Comparison of ENCODE assay signal across 15 cellular contexts in genomic region chr6:168117942-168118341, GRCh38. TPM values are rescaled to one million over a fixed set of nuclear protein-coding genes. Genes with fewer than 3 reads are reported as not detected.
DNase-seq lines count a peak whose midpoint lies in the region; ATAC-seq and TF ChIP-seq lines count a peak whose summit lies in the region.
"Had no signal": no experiment of that assay in that cellular context is flagged by ENCODE, and none has a peak within 500 bp of the region (broad histone marks: within the 10 kb centered on the region; RNA-seq: fewer than 3 reads in every experiment).

No MANE protein-coding gene starts in this region.

- CTCF ChIA-PET in A673 (lab: Charles Lee): no interaction called here

- H3K36me3 Mint-ChIP-seq in chondrocyte (ENCODE audit: low read depth): no peaks in the 10 kb centered on the region
- no peaks in the 10 kb centered on the region for H3K36me3 Mint-ChIP-seq in activated CD4-positive, alpha-beta T cell treated with anti-CD3 and anti-CD28 coated beads, Interleukin-2, amount 10 ng/mL, durations not matched to agents 24 days and 14 days (ENCODE audit: low read depth)

- intact Hi-C loops in A673 (cut with micrococcal nuclease; ENCODE audit: unreplicated experiment): no loop called here
- intact Hi-C loops in left colon (cut with DNase I, micrococcal nuclease): no loop called here
- intact Hi-C loops in activated CD4-positive, alpha-beta T cell treated with anti-CD3 and anti-CD28 coated beads, Interleukin-2, amount 10 ng/mL, durations not matched to agents 24 days and 14 days (cut with micrococcal nuclease): no loop called here

- POLR2A ChIA-PET in A673 (lab: Charles Lee; ENCODE audit: low non-redundant PET): no interaction called here

- no peaks in the 10 kb centered on the region for H3K4me1 ChIP-seq in A673 (ENCODE audit: insufficient read depth, low read length, poor library complexity, severe bottlenecking)

- ATAC-seq in left colon: peak; percentile 58
- no peak for ATAC-seq in GM18870 (IDR thresholded peaks at IDR 0.05; ENCODE audit: unreplicated experiment)
- ATAC-seq: activated T-cell treated with anti-CD3 and anti-CD28 coated beads, Interleukin-2, amount 50 U/mL, for 72 hours had no signal

- H3K4me3 ChIP-seq in A673 (ENCODE audit: low read depth, low read length, poor library complexity, severe bottlenecking): no peak overlapping the region
- H3K4me3 ChIP-seq in HFF-Myc (replicated peaks; ENCODE audit: low read depth, low read length): no peak overlapping the region

- no peaks in the 10 kb centered on the region for H3K27me3 ChIP-seq in A673 (replicated peaks; ENCODE audit: insufficient read depth, low read depth, low read length, poor library complexity)

- H3K9me3 Mint-ChIP-seq in chondrocyte (ENCODE audit: low read depth): peaks cover 6% of the 10 kb centered on the region
- H3K9me3 Mint-ChIP-seq in activated CD4-positive, alpha-beta T cell treated with anti-CD3 and anti-CD28 coated beads, Interleukin-2, amount 10 ng/mL, durations not matched to agents 24 days and 14 days: peaks cover 7% of the 10 kb centered on the region

- no peak overlapping the region for H3K27ac Mint-ChIP-seq in chondrocyte (ENCODE audit: unreplicated experiment)
- H3K27ac Mint-ChIP-seq in activated CD4-positive, alpha-beta T cell treated with anti-CD3 and anti-CD28 coated beads, Interleukin-2, amount 10 ng/mL, durations not matched to agents 24 days and 14 days: no peak overlapping the region
- H3K27ac Mint-ChIP-seq: activated B cell treated with CpG ODN at 0.5 μM for 24 hours; activated T-cell treated with anti-CD3 and anti-CD28 coated beads, Interleukin-2, amount 50 U/mL, for 72 hours; CD4-positive, alpha-beta T cell had no signal

- H3K4me1 Mint-ChIP-seq in chondrocyte (ENCODE audit: low read depth): no peaks in the 10 kb centered on the region
- H3K4me1 Mint-ChIP-seq in activated CD4-positive, alpha-beta T cell treated with anti-CD3 and anti-CD28 coated beads, Interleukin-2, amount 10 ng/mL, durations not matched to agents 24 days and 14 days: peaks cover 2% of the 10 kb centered on the region
- H3K4me1 Mint-ChIP-seq: activated B cell treated with CpG ODN at 0.5 μM for 24 hours had no signal

- no peaks in the 10 kb centered on the region for H3K27me3 Mint-ChIP-seq in chondrocyte (ENCODE audit: low read depth)
- no peaks in the 10 kb centered on the region for H3K27me3 Mint-ChIP-seq in activated CD4-positive, alpha-beta T cell treated with anti-CD3 and anti-CD28 coated beads, Interleukin-2, amount 10 ng/mL, durations not matched to agents 24 days and 14 days
- H3K27me3 Mint-ChIP-seq: activated B cell treated with CpG ODN at 0.5 μM for 24 hours; CD4-positive, alpha-beta T cell had no signal

- H3K36me3 ChIP-seq in A673 (ENCODE audit: insufficient read depth, low read length, poor library complexity, severe bottlenecking): no peaks in the 10 kb centered on the region

- BruUV-seq in A673 (replicated peaks; lab: Mats Ljungman, UMichigan): no TSS peak

- H3K4me3 Mint-ChIP-seq in chondrocyte (ENCODE audit: unreplicated experiment): no peak overlapping the region
- no peak overlapping the region for H3K4me3 Mint-ChIP-seq in activated CD4-positive, alpha-beta T cell treated with anti-CD3 and anti-CD28 coated beads, Interleukin-2, amount 10 ng/mL, durations not matched to agents 24 days and 14 days
- H3K4me3 Mint-ChIP-seq: activated B cell treated with CpG ODN at 0.5 μM for 24 hours; activated T-cell treated with anti-CD3 and anti-CD28 coated beads, Interleukin-2, amount 50 U/mL, for 72 hours; CD4-positive, alpha-beta T cell had no signal

- no peak overlapping the region for H3K27ac ChIP-seq in A673 (ENCODE audit: low read depth, low read length, poor library complexity, severe bottlenecking)

- peak; percentile 48 for TF ChIP-seq CTCF in A673 (conservative IDR thresholded peaks at IDR 0.05; ENCODE audit: low read depth, low read length)
- TF ChIP-seq CTCF in HFF-Myc (IDR thresholded peaks at IDR 0.05; ENCODE audit: low read depth, low read length, missing control alignments): peak; percentile 6
- TF ChIP-seq CTCF in chondrocyte (IDR thresholded peaks at IDR 0.05): peak; percentile 77

- DNase-seq in A673 (ENCODE audit: low spot score) (no peak), HFF-Myc (ENCODE audit: extremely low read depth, low read depth) (no peak), chondrocyte (ENCODE audit: low spot score) (no peak), left colon (no peak), activated T-cell treated with anti-CD3 and anti-CD28 coated beads for 4 hours (no peak), kidney glomerular epithelial cell (lab: John Stamatoyannopoulos, UW) (no peak)
- no peak for DNase-seq in activated CD4-positive, alpha-beta T cell treated with anti-CD3 and anti-CD28 coated beads, Interleukin-2, amount 10 ng/mL, durations not matched to agents 24 days and 14 days
- DNase-seq: activated T-cell treated with anti-CD3 and anti-CD28 coated beads, Interleukin-2, amount 50 U/mL, for 72 hours; foreskin melanocyte; NCI-H524; SHP77 treated with DMSO at 0.1 percent for 48 hours; stimulated activated CD8-positive, alpha-beta memory T cell treated with anti-CD3 and anti-CD28 coated beads, Interleukin-4, amount 100 ng/mL, for 48 hours had no signal

- no peaks in the 10 kb centered on the region for H3K9me3 ChIP-seq in A673 (ENCODE audit: low read depth, low read length, poor library complexity, severe bottlenecking)

RNA-seq across cellular contexts. Expression of gene FRMD1, which starts 38.9 kb away (rescaled TPM):
- not detected in 2 replicates for total RNA-seq in A673 (2021)
- total RNA-seq in chondrocyte: 0.20 to 0.28 TPM in 2 of 3 replicates, not detected in the other
- 10 to 100 TPM; 22.8 to 35.5 TPM for total RNA-seq in left colon
- total RNA-seq in activated CD4-positive, alpha-beta T cell treated with anti-CD3 and anti-CD28 coated beads, Interleukin-2, amount 10 ng/mL, durations not matched to agents 24 days and 14 days: not detected in 2 replicates
- total RNA-seq: activated B cell treated with CpG ODN at 0.5 μM for 24 hours; CD4-positive, alpha-beta T cell had no signal

Comparison
In these comparisons a context has a peak if more than half of its experiments do, and no peak if none do; other contexts are left out.
1. CTCF ChIP-seq: peak in every context shown above with its lines; median percentile 77 in chondrocyte; 48 in A673; 6 in HFF-Myc.
2. RNA of gene FRMD1, which starts 38.9 kb away (total RNA-seq): 22.8 to 35.5 TPM in left colon; 0.20 to 0.28 TPM in chondrocyte, not detected in A673 and not detected in activated CD4-positive, alpha-beta T cell treated with anti-CD3 and anti-CD28 coated beads, Interleukin-2, amount 10 ng/mL, durations not matched to agents 24 days and 14 days; every median in the first group is over 10 times any median in the second.